Comparison of ENCODE assay signal across 18 cellular contexts in the genomic region with DNA sequence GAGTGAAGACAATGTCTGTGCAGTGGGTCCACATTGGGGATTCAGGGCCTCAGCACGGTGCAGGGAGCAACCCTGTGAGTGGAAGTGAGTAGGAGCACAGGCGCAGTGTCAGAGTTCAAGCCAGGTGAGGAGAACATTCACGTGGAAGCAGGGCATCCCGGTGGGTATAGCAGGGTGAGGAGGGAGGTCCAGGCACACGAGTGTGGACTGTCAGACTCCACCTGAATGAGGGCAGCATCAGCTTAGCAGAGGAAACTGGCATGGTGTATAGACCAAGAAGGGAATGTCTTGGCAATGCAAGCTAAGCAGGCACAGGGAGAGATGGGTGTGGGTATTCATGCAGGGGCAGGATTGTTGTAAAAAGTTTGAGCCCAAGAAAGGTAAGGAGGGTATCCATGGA. TPM values are rescaled to one million over a fixed set of nuclear protein-coding genes. Genes with fewer than 3 reads are reported as not detected.
DNase-seq lines count a peak whose midpoint lies in the region; ATAC-seq and TF ChIP-seq lines count a peak whose summit lies in the region.
"Had no signal": no experiment of that assay in that cellular context is flagged by ENCODE, and none has a peak within 500 bp of the region (broad histone marks: within the 10 kb centered on the region; RNA-seq: fewer than 3 reads in every experiment).

No MANE protein-coding gene starts in this region.

- no peak overlapping the region for H2BK5ac ChIP-seq in neuronal stem cell (ENCODE audit: low read length)

- H3K36me3 Mint-ChIP-seq in natural killer cell treated with Interleukin-12 subunit alpha and Interleukin-12 subunit beta and Interleukin-15 and Interleukin-18, amount 100 ng/mL, for 72 hours: no peaks in the 10 kb centered on the region
- H3K36me3 Mint-ChIP-seq in natural killer cell (no peaks in the 10 kb centered on the region), endodermal cell (ENCODE audit: low read depth) (no peaks in the 10 kb centered on the region), WTC11 (no peaks in the 10 kb centered on the region)
- H3K36me3 Mint-ChIP-seq: IgD-negative memory B cell had no signal

- TF ChIP-seq CTCF in natural killer cell (IDR thresholded peaks at IDR 0.05) (no peak), endodermal cell (conservative IDR thresholded peaks at IDR 0.05) (no peak), WTC11 (IDR thresholded peaks at IDR 0.05) (no peak)

- no peaks in the 10 kb centered on the region for H3K4me1 Mint-ChIP-seq in natural killer cell treated with Interleukin-12 subunit alpha and Interleukin-12 subunit beta and Interleukin-15 and Interleukin-18, amount 100 ng/mL, for 72 hours (ENCODE audit: low read depth in 2 of 2)
- H3K4me1 Mint-ChIP-seq in natural killer cell (no peaks in the 10 kb centered on the region), endodermal cell (peaks cover 21% of the 10 kb centered on the region), WTC11 (peaks cover 17% of the 10 kb centered on the region)
- H3K4me1 Mint-ChIP-seq: IgD-negative memory B cell had no signal

- H3K27ac ChIP-seq in endodermal cell (ENCODE audit: low read depth, low read length) (no peak overlapping the region), neuronal stem cell (replicated peaks; ENCODE audit: low read length) (no peak overlapping the region)
- H3K27ac ChIP-seq: 22Rv1, A549, C4-2B, GM23248 had no signal

- H2AFZ ChIP-seq in neuronal stem cell (ENCODE audit: low read length): no peak overlapping the region
- H2AFZ ChIP-seq: GM23248 had no signal

- H3K18ac ChIP-seq in neuronal stem cell (ENCODE audit: low read length): no peak overlapping the region

- peak overlapping the region; percentile 36 for H2BK12ac ChIP-seq in neuronal stem cell (ENCODE audit: low read length)

- 81 to 91% methylated on average over 5 of the region's 5 CpGs for WGBS in endodermal cell (ENCODE audit: insufficient coverage in 1 of 2, insufficient read length in 1 of 2), 2 experiments
- no CpG with 5 or more reads among the region's 5 CpGs for WGBS in neuronal stem cell (ENCODE audit: extremely low coverage in 2 of 2, insufficient read length in 2 of 2, insufficient replicate concordance in 1 of 2), 2 donors

- no peak overlapping the region for H3K4ac ChIP-seq in neuronal stem cell (ENCODE audit: low read length)

- no peak overlapping the region for H3K4me2 ChIP-seq in neuronal stem cell (ENCODE audit: insufficient read depth, low read length, poor library complexity, severe bottlenecking)
- H3K4me2 ChIP-seq: A549 had no signal

- intact Hi-C loops in natural killer cell (cut with micrococcal nuclease): no loop called here
- intact Hi-C loops in left colon (cut with DNase I, micrococcal nuclease): no loop called here

- no peak overlapping the region for H4K91ac ChIP-seq in neuronal stem cell (ENCODE audit: low read depth, low read length, poor library complexity)

- H3K36me3 ChIP-seq in endodermal cell (ENCODE audit: control insufficient read depth, insufficient read depth, low read length) (no peaks in the 10 kb centered on the region), neuronal stem cell (replicated peaks in 1 of 2; ENCODE audit: control insufficient read depth in 2 of 2, insufficient read depth in 2 of 2, low read length in 2 of 2) (no peaks in the 10 kb centered on the region)

- H2BK120ac ChIP-seq in neuronal stem cell (ENCODE audit: low read depth, low read length): no peak overlapping the region

- H3K27ac Mint-ChIP-seq in natural killer cell treated with Interleukin-12 subunit alpha and Interleukin-12 subunit beta and Interleukin-15 and Interleukin-18, amount 100 ng/mL, for 72 hours: no peak overlapping the region
- H3K27ac Mint-ChIP-seq in natural killer cell (no peak overlapping the region), endodermal cell (peak overlapping the region; percentile 59), WTC11 (no peak overlapping the region)
- H3K27ac Mint-ChIP-seq: CD4-positive, alpha-beta T cell had no signal

- H3K4me1 ChIP-seq in endodermal cell (ENCODE audit: control insufficient read depth, insufficient read depth, low read length): peaks cover 11% of the 10 kb centered on the region
- H3K4me1 ChIP-seq in neuronal stem cell (ENCODE audit: control insufficient read depth in 2 of 2, insufficient read depth in 1 of 2, low read depth in 1 of 2, low read length in 2 of 2): no peaks in the 10 kb centered on the region
- H3K4me1 ChIP-seq: A549, Caco-2 had no signal

- H3K9me3 ChIP-seq in endodermal cell (ENCODE audit: control insufficient read depth, low read length) (peaks cover 4% of the 10 kb centered on the region), neuronal stem cell (replicated peaks in 1 of 2; ENCODE audit: control insufficient read depth in 2 of 2, insufficient read depth in 1 of 2, low read depth in 1 of 2, low read length in 2 of 2) (no peaks in the 10 kb centered on the region)
- H3K9me3 ChIP-seq: A549, Caco-2 had no signal

- POLR2A ChIA-PET in WTC11 (lab: Charles Lee): no interaction called here

- no peaks in the 10 kb centered on the region for H3K79me1 ChIP-seq in neuronal stem cell (ENCODE audit: low read depth, low read length)

- peaks cover 4% of the 10 kb centered on the region for H3K9me3 Mint-ChIP-seq in natural killer cell treated with Interleukin-12 subunit alpha and Interleukin-12 subunit beta and Interleukin-15 and Interleukin-18, amount 100 ng/mL, for 72 hours
- H3K9me3 Mint-ChIP-seq in natural killer cell (peaks cover 2% of the 10 kb centered on the region in 2 donors), endodermal cell (peaks cover 1% of the 10 kb centered on the region), WTC11 (peaks cover 18% of the 10 kb centered on the region)
- H3K9me3 Mint-ChIP-seq: CD4-positive, alpha-beta T cell had no signal

- no peak overlapping the region for H4K8ac ChIP-seq in neuronal stem cell (ENCODE audit: low read depth, low read length)

- DNase-seq in natural killer cell treated with Interleukin-12 subunit alpha and Interleukin-12 subunit beta and Interleukin-15 and Interleukin-18, amount 100 ng/mL, for 72 hours (ENCODE audit: low spot score): no peak
- DNase-seq in natural killer cell (no peak), endodermal cell (no peak), neuronal stem cell (ENCODE audit: low spot score) (no peak), left colon (no peak), WTC11 (ENCODE audit: low spot score) (no peak)
- DNase-seq: AML-193; Caco-2; CD4-positive, alpha-beta T cell; GM23248; HCEC 1CT had no signal

- H3K23ac ChIP-seq in neuronal stem cell (ENCODE audit: low read depth, low read length, poor library complexity): no peak overlapping the region

- no peak overlapping the region for H3K14ac ChIP-seq in neuronal stem cell (ENCODE audit: low read length)

- no peak overlapping the region for H2AK5ac ChIP-seq in neuronal stem cell (ENCODE audit: low read depth, low read length)

- peaks cover 4 to 17% of the 10 kb centered on the region in 2 donors for H3K27me3 Mint-ChIP-seq in natural killer cell treated with Interleukin-12 subunit alpha and Interleukin-12 subunit beta and Interleukin-15 and Interleukin-18, amount 100 ng/mL, for 72 hours
- H3K27me3 Mint-ChIP-seq in natural killer cell (ENCODE audit: low read depth in 2 of 2) (peaks cover 0 to 3% of the 10 kb centered on the region in 2 donors), endodermal cell (ENCODE audit: insufficient read depth) (no peaks in the 10 kb centered on the region), WTC11 (ENCODE audit: low read depth) (no peaks in the 10 kb centered on the region)
- H3K27me3 Mint-ChIP-seq: CD4-positive, alpha-beta T cell; IgD-negative memory B cell had no signal

- H3K9ac ChIP-seq in endodermal cell (ENCODE audit: extremely low read depth, low read length, poor library complexity, severe bottlenecking) (no peak overlapping the region), neuronal stem cell (ENCODE audit: low read depth, low read length, poor library complexity) (no peak overlapping the region)
- H3K9ac ChIP-seq: GM23248 had no signal

- ATAC-seq in natural killer cell treated with Interleukin-12 subunit alpha and Interleukin-12 subunit beta and Interleukin-15 and Interleukin-18, amount 100 ng/mL, for 72 hours: peak; percentile 31 to 59
- ATAC-seq in natural killer cell: no peak
- no peak for ATAC-seq in left colon
- no peak for ATAC-seq in HG02973 (IDR thresholded peaks at IDR 0.05; ENCODE audit: unreplicated experiment)
- ATAC-seq in WTC11: no peak
- ATAC-seq: A549, HepG2 had no signal

- H2BK15ac ChIP-seq in neuronal stem cell (ENCODE audit: low read length): no peak overlapping the region

- H3K4me3 ChIP-seq in endodermal cell (ENCODE audit: low read length): no peak overlapping the region
- peak overlapping the region in 1 of 2 donors; percentile 46 for H3K4me3 ChIP-seq in neuronal stem cell (ENCODE audit: low read length in 2 of 2)
- H3K4me3 ChIP-seq: A549, GM23248 had no signal

- no peak overlapping the region for H3K4me3 Mint-ChIP-seq in natural killer cell treated with Interleukin-12 subunit alpha and Interleukin-12 subunit beta and Interleukin-15 and Interleukin-18, amount 100 ng/mL, for 72 hours
- H3K4me3 Mint-ChIP-seq in natural killer cell: no peak overlapping the region
- no peak overlapping the region for H3K4me3 Mint-ChIP-seq in endodermal cell
- H3K4me3 Mint-ChIP-seq in WTC11: no peak overlapping the region
- H3K4me3 Mint-ChIP-seq: CD4-positive, alpha-beta T cell; IgD-negative memory B cell had no signal

- CTCF ChIA-PET in WTC11 (lab: Charles Lee): no interaction called here

- H3K27me3 ChIP-seq in endodermal cell (ENCODE audit: control insufficient read depth, insufficient read depth, low read length, poor library complexity, severe bottlenecking): no peaks in the 10 kb centered on the region
- no peaks in the 10 kb centered on the region for H3K27me3 ChIP-seq in neuronal stem cell (ENCODE audit: control insufficient read depth in 3 of 3, insufficient read depth in 3 of 3, low read depth in 1 of 3, low read length in 3 of 3)

TF ChIP-seq in WTC11, 78 proteins besides CTCF, POLR2A, EP300 and RAD21 (continues in another document):
- TF ChIP-seq ATF1 (CRISPR knock-in tag; IDR thresholded peaks at IDR 0.05) (no peak), GTF2I (CRISPR knock-in tag; conservative IDR thresholded peaks at IDR 0.05) (no peak)

RNA-seq across cellular contexts. Expression of a gene that starts 15.3 kb away (rescaled TPM):
- total RNA-seq in natural killer cell treated with Interleukin-12 subunit alpha and Interleukin-12 subunit beta and Interleukin-15 and Interleukin-18, amount 100 ng/mL, for 72 hours: not detected
- total RNA-seq in natural killer cell (not detected), endodermal cell (not detected), left colon (not detected), WTC11 (2021) (not detected in 3 replicates)
- polyA plus RNA-seq in endodermal cell (2013, experiment 1 of 2): not detected
- polyA plus RNA-seq in endodermal cell (2013, experiment 2 of 2): not detected
- not detected for polyA plus RNA-seq in neuronal stem cell (2013, experiment 1 of 2)
- polyA plus RNA-seq in neuronal stem cell (2013, experiment 2 of 2): not detected
- total RNA-seq: Caco-2; CD4-positive, alpha-beta T cell; GM23248; HepG2 had no signal
- polyA plus RNA-seq: A549, BJ, GM23248, HepG2, IgD-negative memory B cell had no signal

RNA-seq across cellular contexts. Expression of a gene that starts 45.8 kb away (rescaled TPM):
- total RNA-seq in natural killer cell treated with Interleukin-12 subunit alpha and Interleukin-12 subunit beta and Interleukin-15 and Interleukin-18, amount 100 ng/mL, for 72 hours: not detected
- total RNA-seq in natural killer cell (not detected), endodermal cell (under 1 TPM; 0.13 to 0.29 TPM), left colon (1 to 10 TPM; 6.4 to 7.1 TPM), WTC11 (2021) (0.09 to 0.23 TPM (median 0.15 TPM) in 3 replicates)
- 7.1 TPM for polyA plus RNA-seq in endodermal cell (2013, experiment 1 of 2)
- 6.4 TPM for polyA plus RNA-seq in endodermal cell (2013, experiment 2 of 2)
- polyA plus RNA-seq in neuronal stem cell (2013, experiment 1 of 2): 4.3 TPM
- 4.0 TPM for polyA plus RNA-seq in neuronal stem cell (2013, experiment 2 of 2)
- total RNA-seq: CD4-positive, alpha-beta T cell; GM23248; HepG2 had no signal
- polyA plus RNA-seq: A549, BJ, GM23248, HepG2, IgD-negative memory B cell had no signal

Comparison
In these comparisons a context has a peak if more than half of its experiments do, and no peak if none do; other contexts are left out.
1. ATAC-seq: peak in natural killer cell treated with Interleukin-12 subunit alpha and Interleukin-12 subunit beta and Interleukin-15 and Interleukin-18, amount 100 ng/mL, for 72 hours (2 of 2); none in natural killer cell (0 of 3), left colon (single experiment), HG02973 (single experiment) and WTC11 (single experiment).